ENCODE assay signal across 1 cellular context in the genomic region with DNA sequence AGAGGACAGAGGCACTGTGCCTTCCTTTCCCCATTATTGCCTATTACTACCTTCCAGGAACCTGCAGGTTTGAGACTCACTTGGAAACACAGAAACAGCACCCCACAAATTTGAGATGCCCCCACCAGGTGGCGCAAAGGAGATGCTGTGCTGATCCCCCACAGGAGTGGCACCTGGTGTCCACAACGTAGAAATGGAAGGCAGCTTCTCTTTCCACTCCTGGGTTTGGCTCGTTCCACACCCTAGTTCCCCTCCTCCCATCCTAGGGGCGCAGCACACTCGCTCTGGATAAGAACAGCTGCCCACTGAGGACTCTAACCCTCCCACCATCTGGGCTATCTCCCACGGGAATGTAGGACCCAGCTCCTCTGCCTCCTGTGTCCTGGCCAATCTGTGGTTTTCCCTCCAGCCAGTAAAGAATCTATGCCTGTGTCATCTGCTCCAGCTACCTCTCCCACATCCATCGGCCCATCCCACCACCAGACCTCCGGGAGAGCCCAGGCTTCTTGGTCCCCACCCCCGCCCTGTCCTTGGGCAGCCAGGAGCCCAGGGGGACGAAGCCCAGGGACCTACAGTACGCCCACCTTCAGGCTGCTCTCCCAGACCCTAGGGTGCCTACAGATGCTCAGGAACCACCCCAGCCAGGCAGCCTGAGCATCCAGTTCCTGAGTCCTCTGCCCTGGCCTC.
TF ChIP-seq lines count a peak whose summit lies in the region.

No MANE protein-coding gene starts in this region.

TF ChIP-seq in HepG2, 621 proteins besides CTCF, POLR2A, EP300 and RAD21 (continued from another document):
- TF ChIP-seq ZNF788 (CRISPR knock-in tag; IDR thresholded peaks at IDR 0.05; ENCODE audit: borderline replicate concordance) = no peak
- TF ChIP-seq SMAD1 (CRISPR knock-in tag; IDR thresholded peaks at IDR 0.05; ENCODE audit: borderline replicate concordance, low read depth) = no peak
- TF ChIP-seq, protein P1, sequence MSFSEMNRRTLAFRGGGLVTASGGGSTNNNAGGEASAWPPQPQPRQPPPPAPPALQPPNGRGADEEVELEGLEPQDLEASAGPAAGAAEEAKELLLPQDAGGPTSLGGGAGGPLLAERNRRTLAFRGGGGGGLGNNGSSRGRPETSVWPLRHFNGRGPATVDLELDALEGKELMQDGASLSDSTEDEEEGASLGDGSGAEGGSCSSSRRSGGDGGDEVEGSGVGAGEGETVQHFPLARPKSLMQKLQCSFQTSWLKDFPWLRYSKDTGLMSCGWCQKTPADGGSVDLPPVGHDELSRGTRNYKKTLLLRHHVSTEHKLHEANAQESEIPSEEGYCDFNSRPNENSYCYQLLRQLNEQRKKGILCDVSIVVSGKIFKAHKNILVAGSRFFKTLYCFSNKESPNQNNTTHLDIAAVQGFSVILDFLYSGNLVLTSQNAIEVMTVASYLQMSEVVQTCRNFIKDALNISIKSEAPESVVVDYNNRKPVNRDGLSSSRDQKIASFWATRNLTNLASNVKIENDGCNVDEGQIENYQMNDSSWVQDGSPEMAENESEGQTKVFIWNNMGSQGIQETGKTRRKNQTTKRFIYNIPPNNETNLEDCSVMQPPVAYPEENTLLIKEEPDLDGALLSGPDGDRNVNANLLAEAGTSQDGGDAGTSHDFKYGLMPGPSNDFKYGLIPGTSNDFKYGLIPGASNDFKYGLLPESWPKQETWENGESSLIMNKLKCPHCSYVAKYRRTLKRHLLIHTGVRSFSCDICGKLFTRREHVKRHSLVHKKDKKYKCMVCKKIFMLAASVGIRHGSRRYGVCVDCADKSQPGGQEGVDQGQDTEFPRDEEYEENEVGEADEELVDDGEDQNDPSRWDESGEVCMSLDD (CRISPR knock-in tag; IDR thresholded peaks at IDR 0.05; ENCODE audit: borderline replicate concordance) = peak; percentile 30; the same call in 1 of the 2 replicates
- TF ChIP-seq, protein P2, sequence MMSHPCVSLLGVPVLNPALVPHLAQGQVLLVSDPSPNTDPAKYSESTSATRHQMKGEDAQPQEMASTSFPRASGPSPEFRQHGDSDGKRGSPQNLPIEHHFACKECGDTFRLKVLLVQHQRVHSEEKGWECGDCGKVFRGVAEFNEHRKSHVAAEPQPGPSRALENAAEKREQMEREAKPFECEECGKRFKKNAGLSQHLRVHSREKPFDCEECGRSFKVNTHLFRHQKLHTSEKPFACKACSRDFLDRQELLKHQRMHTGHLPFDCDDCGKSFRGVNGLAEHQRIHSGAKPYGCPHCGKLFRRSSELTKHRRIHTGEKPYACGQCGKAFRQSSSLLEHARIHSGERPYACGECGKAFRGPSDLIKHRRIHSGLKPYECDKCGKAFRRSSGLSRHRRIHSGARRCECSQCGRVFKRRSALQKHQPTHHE (CRISPR knock-in tag; IDR thresholded peaks at IDR 0.05; ENCODE audit: borderline replicate concordance) = 0 out of 2 replicates have a peak, but pooled peaks have one; percentile 54
- TF ChIP-seq, protein P3, sequence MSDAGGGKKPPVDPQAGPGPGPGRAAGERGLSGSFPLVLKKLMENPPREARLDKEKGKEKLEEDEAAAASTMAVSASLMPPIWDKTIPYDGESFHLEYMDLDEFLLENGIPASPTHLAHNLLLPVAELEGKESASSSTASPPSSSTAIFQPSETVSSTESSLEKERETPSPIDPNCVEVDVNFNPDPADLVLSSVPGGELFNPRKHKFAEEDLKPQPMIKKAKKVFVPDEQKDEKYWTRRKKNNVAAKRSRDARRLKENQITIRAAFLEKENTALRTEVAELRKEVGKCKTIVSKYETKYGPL (CRISPR knock-in tag; IDR thresholded peaks at IDR 0.05) = no peak
- TF ChIP-seq XRCC5 (optimal IDR thresholded peaks at IDR 0.05; ENCODE audit: low read length) = peak; percentile 73
- 0 out of 2 replicates have a peak, but pooled peaks have one; percentile 28 for TF ChIP-seq PHF20 (CRISPR knock-in tag; IDR thresholded peaks at IDR 0.05)
- peak; percentile 76 for TF ChIP-seq STAG1 (CRISPR knock-in tag; IDR thresholded peaks at IDR 0.05)
- TF ChIP-seq, protein P4, sequence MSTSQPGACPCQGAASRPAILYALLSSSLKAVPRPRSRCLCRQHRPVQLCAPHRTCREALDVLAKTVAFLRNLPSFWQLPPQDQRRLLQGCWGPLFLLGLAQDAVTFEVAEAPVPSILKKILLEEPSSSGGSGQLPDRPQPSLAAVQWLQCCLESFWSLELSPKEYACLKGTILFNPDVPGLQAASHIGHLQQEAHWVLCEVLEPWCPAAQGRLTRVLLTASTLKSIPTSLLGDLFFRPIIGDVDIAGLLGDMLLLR (CRISPR knock-in tag; IDR thresholded peaks at IDR 0.05) = no peak
- TF ChIP-seq ZSCAN30 (CRISPR knock-in tag; IDR thresholded peaks at IDR 0.05) = no peak
- peak; percentile 16; the same call in 1 of the 2 replicates for TF ChIP-seq KAT8 (CRISPR knock-in tag; IDR thresholded peaks at IDR 0.05)
- TF ChIP-seq NFKB2 (CRISPR knock-in tag; IDR thresholded peaks at IDR 0.05; ENCODE audit: borderline replicate concordance) = peak; percentile 25; the same call in 1 of the 2 replicates
- peak; percentile 48; the same call in 1 of the 2 replicates for TF ChIP-seq SALL1 (CRISPR knock-in tag; IDR thresholded peaks at IDR 0.05)
- TF ChIP-seq, protein P5, sequence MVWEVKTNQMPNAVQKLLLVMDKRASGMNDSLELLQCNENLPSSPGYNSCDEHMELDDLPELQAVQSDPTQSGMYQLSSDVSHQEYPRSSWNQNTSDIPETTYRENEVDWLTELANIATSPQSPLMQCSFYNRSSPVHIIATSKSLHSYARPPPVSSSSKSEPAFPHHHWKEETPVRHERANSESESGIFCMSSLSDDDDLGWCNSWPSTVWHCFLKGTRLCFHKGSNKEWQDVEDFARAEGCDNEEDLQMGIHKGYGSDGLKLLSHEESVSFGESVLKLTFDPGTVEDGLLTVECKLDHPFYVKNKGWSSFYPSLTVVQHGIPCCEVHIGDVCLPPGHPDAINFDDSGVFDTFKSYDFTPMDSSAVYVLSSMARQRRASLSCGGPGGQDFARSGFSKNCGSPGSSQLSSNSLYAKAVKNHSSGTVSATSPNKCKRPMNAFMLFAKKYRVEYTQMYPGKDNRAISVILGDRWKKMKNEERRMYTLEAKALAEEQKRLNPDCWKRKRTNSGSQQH (CRISPR knock-in tag; IDR thresholded peaks at IDR 0.05; ENCODE audit: low read depth) = no peak
- peak; percentile 34 for TF ChIP-seq TEAD3 (CRISPR knock-in tag; optimal IDR thresholded peaks at IDR 0.05; ENCODE audit: borderline replicate concordance)
- TF ChIP-seq ZNF138 (CRISPR knock-in tag; IDR thresholded peaks at IDR 0.05; ENCODE audit: low read depth) = no peak
- TF ChIP-seq MXI1 (IDR thresholded peaks at IDR 0.05; ENCODE audit: borderline replicate concordance, low read depth, low read length) = 0 out of 3 replicates have a peak, but pooled peaks have one; percentile 31
